Comparison of ENCODE assay signal across 8 cellular contexts in the genomic region with DNA sequence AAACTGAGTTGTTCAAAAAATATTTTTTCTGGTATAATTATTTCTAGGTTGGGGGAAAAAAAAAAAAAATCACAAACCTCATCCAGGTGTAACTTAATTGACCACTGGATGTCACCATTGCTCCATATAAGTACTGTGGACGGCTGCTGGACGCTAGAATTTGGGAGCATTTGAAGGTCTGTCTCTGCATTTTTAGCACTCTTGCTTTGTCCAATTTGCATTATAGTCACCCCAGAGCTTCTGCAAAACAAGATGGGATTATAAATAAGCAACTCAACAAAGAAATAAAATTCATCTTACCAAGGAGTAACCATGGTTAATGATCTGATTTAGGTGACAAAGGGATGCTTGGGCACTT.
A peak's percentile ranks its signal among the peaks of the same experiment; 100 is the strongest.
DNase-seq lines count a peak whose midpoint lies in the region; ATAC-seq and TF ChIP-seq lines count a peak whose summit lies in the region.

No MANE protein-coding gene starts in this region.

- DNase-seq in AG20443 (ENCODE audit: low spot score): peak; percentile 68
- DNase-seq in HL-60 (ENCODE audit: low read depth in 1 of 2, low spot score in 1 of 2): peak in 1 of 2 experiments; percentile 3
- DNase-seq in SW480 (ENCODE audit: low spot score): peak; percentile 42
- no peak for DNase-seq in kidney epithelial cell (ENCODE audit: low read depth)
- DNase-seq in stimulated activated CD8-positive, alpha-beta memory T cell treated with anti-CD3 and anti-CD28 coated beads, Interleukin-4, amount 100 ng/mL, for 48 hours: no peak
- DNase-seq in SKM-1 treated with dmso at 0.1 percent for 144 hours (lab: John Stamatoyannopoulos, UW; ENCODE audit: unreplicated experiment): no peak
- no peak for DNase-seq in left ventricle myocardium superior
- DNase-seq in NK-92 (lab: John Stamatoyannopoulos, UW; ENCODE audit: unreplicated experiment): no peak

- no peaks in the 10 kb centered on the region for H3K36me3 ChIP-seq in kidney epithelial cell (ENCODE audit: control insufficient read depth, insufficient read depth, low read length)

- H3K4me3 ChIP-seq in HL-60 (replicated peaks; ENCODE audit: insufficient read depth, low read length) (no peak overlapping the region), kidney epithelial cell (ENCODE audit: low read depth, low read length) (no peak overlapping the region)

- H3K27me3 ChIP-seq in HL-60 (ENCODE audit: insufficient read depth, poor library complexity, severe bottlenecking): no peaks in the 10 kb centered on the region
- H3K27me3 ChIP-seq in kidney epithelial cell (ENCODE audit: control insufficient read depth, insufficient read depth, low read length): no peaks in the 10 kb centered on the region

- intact Hi-C loops in left ventricle myocardium superior (cut with micrococcal nuclease): no loop called here

- no peak for ATAC-seq in left ventricle myocardium superior

- no peak overlapping the region for H3K27ac ChIP-seq in HL-60 (replicated peaks)

- TF ChIP-seq CTCF in HL-60 (IDR thresholded peaks at IDR 0.05; ENCODE audit: insufficient read depth, low read length) (peak; percentile 6), kidney epithelial cell (IDR thresholded peaks at IDR 0.05; ENCODE audit: insufficient read depth, low read length, poor library complexity, severe bottlenecking) (peak; percentile 42)

Comparison
In these comparisons a context has a peak if more than half of its experiments do, and no peak if none do; other contexts are left out.
1. DNase-seq: peak in AG20443 (single experiment) and SW480 (single experiment); none in kidney epithelial cell (single experiment), stimulated activated CD8-positive, alpha-beta memory T cell treated with anti-CD3 and anti-CD28 coated beads, Interleukin-4, amount 100 ng/mL, for 48 hours (single experiment), SKM-1 treated with dmso at 0.1 percent for 144 hours (single experiment), left ventricle myocardium superior (single experiment) and NK-92 (single experiment).